10 cellular contexts compared by ENCODE assay signal in the genomic region with DNA sequence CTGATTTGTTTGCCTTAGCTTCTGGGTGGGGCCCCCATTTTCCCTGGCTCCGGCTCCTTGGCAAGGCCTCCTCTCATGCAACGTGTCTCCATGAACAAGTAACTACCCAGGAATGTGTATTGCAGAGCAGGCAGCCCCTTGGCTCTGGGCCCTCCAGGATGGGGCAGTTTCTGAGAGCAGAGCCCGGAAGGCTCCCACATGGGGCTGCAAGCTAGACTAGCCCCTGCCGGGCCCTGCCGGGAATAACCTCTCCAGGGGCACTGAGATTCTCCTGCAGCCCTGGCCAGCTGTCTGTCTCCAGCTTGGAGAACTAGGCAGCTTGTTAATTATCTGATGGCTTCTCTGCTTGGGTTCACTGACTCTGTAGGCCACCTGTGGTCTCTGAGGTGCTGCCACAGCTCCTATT.
DNase-seq lines count a peak whose midpoint lies in the region; ATAC-seq and TF ChIP-seq lines count a peak whose summit lies in the region.
"Had no signal": no experiment of that assay in that cellular context is flagged by ENCODE, and none has a peak within 500 bp of the region (broad histone marks: within the 10 kb centered on the region; RNA-seq: fewer than 3 reads in every experiment).

No MANE protein-coding gene starts in this region.

- TF ChIP-seq CTCF in A673 (conservative IDR thresholded peaks at IDR 0.05; ENCODE audit: low read depth, low read length) (0 out of 2 replicates have a peak, but pooled peaks have one; percentile 15), IMR-90 (conservative IDR thresholded peaks at IDR 0.05; ENCODE audit: low read depth, low read length) (peak; percentile 56), epithelial cell of proximal tubule (conservative IDR thresholded peaks at IDR 0.05; ENCODE audit: low read depth, low read length) (peak; percentile 35), esophagus squamous epithelium (IDR thresholded peaks at IDR 0.05) (no peak)

- H2BK5ac ChIP-seq in IMR-90 (ENCODE audit: low read depth, low read length, poor library complexity, severe bottlenecking) (peak overlapping the region; percentile 96), mesendoderm (ENCODE audit: low read length) (no peak overlapping the region)

- dilution Hi-C loops in IMR-90 (cut with HindIII; ENCODE audit: low sequenced_read_pairs, unreplicated experiment) = no loop called here

- H3K27me3 ChIP-seq in A673 (replicated peaks; ENCODE audit: insufficient read depth, low read depth, low read length, poor library complexity) (no peaks in the 10 kb centered on the region), IMR-90 (ENCODE audit: control insufficient read depth, insufficient read depth, low read length) (no peaks in the 10 kb centered on the region), mesendoderm (ENCODE audit: insufficient read depth, low read length, poor library complexity) (no peaks in the 10 kb centered on the region), esophagus squamous epithelium (no peaks in the 10 kb centered on the region)

- peak overlapping the region; percentile 93 for H4K91ac ChIP-seq in IMR-90 (ENCODE audit: insufficient read depth, low read depth, low read length)

- peak overlapping the region; percentile 98 for H2AK5ac ChIP-seq in IMR-90 (ENCODE audit: low read depth, low read length)
- H2AK5ac ChIP-seq in mesendoderm (ENCODE audit: low read length) = no peak overlapping the region

- no peak overlapping the region for H3K4me3 ChIP-seq in A673 (ENCODE audit: low read depth, low read length, poor library complexity, severe bottlenecking)
- no peak overlapping the region for H3K4me3 ChIP-seq in IMR-90 (ENCODE audit: insufficient read depth, low read depth, low read length)
- no peak overlapping the region for H3K4me3 ChIP-seq in epithelial cell of proximal tubule (ENCODE audit: low read depth, low read length)
- H3K4me3 ChIP-seq in mesendoderm (ENCODE audit: low read length) = no peak overlapping the region
- H3K4me3 ChIP-seq in esophagus squamous epithelium = no peak overlapping the region

- peak overlapping the region; percentile 66 for H3K9ac ChIP-seq in IMR-90 (ENCODE audit: low read depth, low read length)
- no peak overlapping the region for H3K9ac ChIP-seq in mesendoderm (ENCODE audit: low read length)

- peak overlapping the region; percentile 77 for H2AFZ ChIP-seq in IMR-90 (replicated peaks; ENCODE audit: low read length, poor library complexity)

- POLR2A ChIA-PET in A673 (lab: Charles Lee; ENCODE audit: low non-redundant PET) (no interaction called here), IMR-90 (lab: Charles Lee; ENCODE audit: unreplicated experiment) (no interaction called here)

- no TSS peak for BruUV-seq in A673 (replicated peaks; lab: Mats Ljungman, UMichigan)
- BruUV-seq in IMR-90 (replicated peaks; lab: Mats Ljungman, UMichigan) = no TSS peak

- in situ Hi-C loops in IMR-90 (cut with MboI; ENCODE audit: low sequenced_read_pairs) = no loop called here

- H2BK120ac ChIP-seq in IMR-90 (ENCODE audit: low read depth, low read length) (peak overlapping the region; percentile 97), mesendoderm (ENCODE audit: low read depth, low read length) (no peak overlapping the region)

- H3K4ac ChIP-seq in IMR-90 (ENCODE audit: low read depth, low read length) (peak overlapping the region; percentile 97), mesendoderm (ENCODE audit: low read depth, low read length) (no peak overlapping the region)

- H3K27ac ChIP-seq in A673 (ENCODE audit: low read depth, low read length, poor library complexity, severe bottlenecking) (peak overlapping the region; percentile 65), IMR-90 (ENCODE audit: insufficient read depth, low read length) (peak overlapping the region; percentile 95), mesendoderm (ENCODE audit: low read depth, low read length) (no peak overlapping the region), esophagus squamous epithelium (peak overlapping the region in 2 of 4 donors; percentile 32 to 71)
- H3K27ac ChIP-seq: C4-2B had no signal

- no CpG with 5 or more reads among the region's 5 CpGs for WGBS in IMR-90 (ENCODE audit: extremely low coverage in 2 of 2, insufficient read length in 1 of 2), 2 experiments
- no CpG with 5 or more reads among the region's 5 CpGs for WGBS in mesendoderm (ENCODE audit: extremely low coverage, insufficient coverage, low lambda C conversion rate)
- WGBS in esophagus squamous epithelium, 2 donors = 6 to 20% methylated on average over 2 of the region's 5 CpGs

- H2AK9ac ChIP-seq in IMR-90 (replicated peaks; ENCODE audit: low read depth, low read length, poor library complexity) = peak overlapping the region; percentile 88

- H4K20me1 ChIP-seq in IMR-90 (ENCODE audit: insufficient read depth, low read length) = no peaks in the 10 kb centered on the region

- TF ChIP-seq POLR2A in IMR-90 (IDR thresholded peaks at IDR 0.05; ENCODE audit: low read depth, low read length) (no peak), esophagus squamous epithelium (IDR thresholded peaks at IDR 0.05) (no peak)

- H3K4me2 ChIP-seq in IMR-90 (ENCODE audit: low read depth, low read length) (peak overlapping the region; percentile 60), mesendoderm (ENCODE audit: low read length) (no peak overlapping the region)

- peaks cover 35% of the 10 kb centered on the region for H3K9me1 ChIP-seq in IMR-90 (ENCODE audit: insufficient read depth, low read length)

- H3K36me3 ChIP-seq in A673 (ENCODE audit: insufficient read depth, low read length, poor library complexity, severe bottlenecking) (no peaks in the 10 kb centered on the region), IMR-90 (ENCODE audit: control insufficient read depth, insufficient read depth, low read length) (no peaks in the 10 kb centered on the region), mesendoderm (ENCODE audit: control insufficient read depth, insufficient read depth, low read length) (no peaks in the 10 kb centered on the region), esophagus squamous epithelium (no peaks in the 10 kb centered on the region)

- intact Hi-C loops in A673 (cut with micrococcal nuclease; ENCODE audit: unreplicated experiment) (loop anchor here (2.0 kb wide), 1 partner anchor 64 kb away; no protein-coding TSS in a partner anchor), IMR-90 (cut with micrococcal nuclease) (loop anchor here (1.0 to 10.0 kb wide), 2 partner anchors 29 to 182 kb away; partner anchors contain the start of gene INHBA), esophagus squamous epithelium (cut with DNase I) (no loop called here)

- DNase-seq in A673 (ENCODE audit: low spot score) = peak; percentile 73
- DNase-seq in IMR-90 = peak; percentile 98
- no peak for DNase-seq in epithelial cell of proximal tubule (ENCODE audit: low read depth)
- peak; percentile 70 for DNase-seq in mesendoderm
- no peak for DNase-seq in esophagus squamous epithelium (lab: John Stamatoyannopoulos, UW)
- no peak for DNase-seq in NCI-H345 treated with DMSO at 0.1 percent for 48 hours (lab: John Stamatoyannopoulos, UW; ENCODE audit: unreplicated experiment)
- DNase-seq in midbrain (lab: John Stamatoyannopoulos, UW) = no peak
- DNase-seq: NCI-H1694 had no signal

- H3K23ac ChIP-seq in IMR-90 (ENCODE audit: low read depth, low read length) (peak overlapping the region; percentile 60), mesendoderm (ENCODE audit: low read length) (no peak overlapping the region)

- H3K79me2 ChIP-seq in mesendoderm (ENCODE audit: control insufficient read depth, insufficient read depth, low read length) = no peaks in the 10 kb centered on the region

- ATAC-seq in IMR-90 (ENCODE audit: low read depth) (peak; percentile 86), GM19035 (IDR thresholded peaks at IDR 0.05; ENCODE audit: unreplicated experiment) (no peak)

- peak overlapping the region; percentile 97 for H3K56ac ChIP-seq in IMR-90 (ENCODE audit: extremely low read depth, insufficient read depth, low read length)
- H3K56ac ChIP-seq in mesendoderm (ENCODE audit: low read length) = no peak overlapping the region

- H2BK15ac ChIP-seq in IMR-90 (ENCODE audit: low read depth, low read length) = peak overlapping the region; percentile 99; the same call in 2 of the 3 replicates
- no peak overlapping the region for H2BK15ac ChIP-seq in mesendoderm (replicated peaks; ENCODE audit: low read depth)

- H4K8ac ChIP-seq in IMR-90 (ENCODE audit: low read depth in 2 of 2, low read length in 2 of 2) (peak overlapping the region; percentile 94 to 95), mesendoderm (ENCODE audit: low read depth, low read length) (no peak overlapping the region)

- peak overlapping the region; percentile 94 for H4K5ac ChIP-seq in IMR-90 (ENCODE audit: low read depth, low read length)
- H4K5ac ChIP-seq in mesendoderm (ENCODE audit: low read length) = no peak overlapping the region

- peak overlapping the region; percentile 98 for H3K14ac ChIP-seq in IMR-90 (replicated peaks; ENCODE audit: low read depth, low read length)

- H2BK20ac ChIP-seq in IMR-90 (ENCODE audit: low read depth, low read length) = peak overlapping the region; percentile 99

- H3K9me3 ChIP-seq in A673 (ENCODE audit: low read depth, low read length, poor library complexity, severe bottlenecking) = no peaks in the 10 kb centered on the region
- no peaks in the 10 kb centered on the region for H3K9me3 ChIP-seq in IMR-90 (ENCODE audit: control insufficient read depth, insufficient read depth, low read length)
- H3K9me3 ChIP-seq in esophagus squamous epithelium = no peaks in the 10 kb centered on the region

- peaks cover 0 to 19% of the 10 kb centered on the region in 2 experiments; a peak in 2 of 4 replicates for H3K79me1 ChIP-seq in IMR-90 (ENCODE audit: low read depth in 1 of 2, low read length in 2 of 2)
- no peaks in the 10 kb centered on the region for H3K79me1 ChIP-seq in mesendoderm (ENCODE audit: low read length)

- peaks cover 46% of the 10 kb centered on the region for H3K4me1 ChIP-seq in A673 (ENCODE audit: insufficient read depth, low read length, poor library complexity, severe bottlenecking)
- peaks cover 45% of the 10 kb centered on the region for H3K4me1 ChIP-seq in IMR-90 (ENCODE audit: control insufficient read depth, insufficient read depth, low read length)
- H3K4me1 ChIP-seq in mesendoderm (ENCODE audit: control insufficient read depth, low read depth, low read length) = peaks cover 2% of the 10 kb centered on the region
- peaks cover 0 to 23% (median 10%) of the 10 kb centered on the region in 3 donors for H3K4me1 ChIP-seq in esophagus squamous epithelium

- H3K18ac ChIP-seq in IMR-90 (ENCODE audit: low read depth, low read length) = peak overlapping the region; percentile 92
- H3K18ac ChIP-seq in mesendoderm (ENCODE audit: low read length) = no peak overlapping the region

- CTCF ChIA-PET in A673 (lab: Charles Lee) (no interaction called here), IMR-90 (lab: Yijun Ruan, JAX) (interaction anchor here (0.6 to 1.4 kb wide), 7 partner anchors 10 to 155 kb away, joined by 3 to 5 read pairs (median 3); no protein-coding TSS in a partner anchor)

- peak; percentile 72 for TF ChIP-seq RAD21 in IMR-90 (IDR thresholded peaks at IDR 0.05; ENCODE audit: low read length)

TF ChIP-seq in IMR-90, 13 proteins besides CTCF, POLR2A, EP300 and RAD21 (continues in another document):
- peak; percentile 27; the same call in 1 of the 2 replicates for TF ChIP-seq BHLHE40 (IDR thresholded peaks at IDR 0.05; ENCODE audit: low read depth, low read length)
- peak; percentile 97 for TF ChIP-seq MAZ (IDR thresholded peaks at IDR 0.05; ENCODE audit: borderline replicate concordance, low read depth, low read length)
- TF ChIP-seq CHD1 (IDR thresholded peaks at IDR 0.05; ENCODE audit: low read depth, low read length) = no peak

Comparison
In these comparisons a context has a peak if more than half of its experiments do, and no peak if none do; other contexts are left out.
1. DNase-seq: peak in A673 (single experiment), IMR-90 (single experiment) and mesendoderm (single experiment); none in epithelial cell of proximal tubule (single experiment), esophagus squamous epithelium (single experiment), NCI-H345 treated with DMSO at 0.1 percent for 48 hours (single experiment) and midbrain (single experiment).
2. CTCF ChIP-seq: peak in A673 (single experiment), IMR-90 (single experiment) and epithelial cell of proximal tubule (single experiment); none in esophagus squamous epithelium (0 of 6).